ENCODE assay signal across 1 cellular context in the genomic region with DNA sequence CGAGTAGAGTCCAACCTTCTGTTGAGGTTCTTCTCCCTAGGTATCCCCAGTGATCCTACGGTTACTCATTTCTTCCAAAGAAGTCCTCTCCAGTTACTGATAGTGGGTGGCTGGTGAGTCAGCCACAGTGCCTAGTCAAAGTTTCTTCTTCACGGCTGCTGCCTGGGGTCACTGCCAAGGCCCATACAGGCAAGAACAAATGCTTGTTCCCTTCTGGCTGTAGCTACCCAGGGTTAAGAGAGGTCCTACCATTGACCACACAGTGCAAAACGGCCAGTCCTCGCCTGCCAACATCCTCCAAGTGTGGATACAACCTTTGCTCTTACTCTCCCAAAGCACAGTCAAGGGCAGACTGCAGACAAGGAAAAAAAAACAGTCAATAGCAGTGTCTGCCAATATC.
A peak's percentile ranks its signal among the peaks of the same experiment; 100 is the strongest.
TF ChIP-seq lines count a peak whose summit lies in the region.

No MANE protein-coding gene starts in this region.

TF ChIP-seq in HepG2, 621 proteins besides CTCF, POLR2A, EP300 and RAD21 (continued from another document):
- TF ChIP-seq, protein P1, sequence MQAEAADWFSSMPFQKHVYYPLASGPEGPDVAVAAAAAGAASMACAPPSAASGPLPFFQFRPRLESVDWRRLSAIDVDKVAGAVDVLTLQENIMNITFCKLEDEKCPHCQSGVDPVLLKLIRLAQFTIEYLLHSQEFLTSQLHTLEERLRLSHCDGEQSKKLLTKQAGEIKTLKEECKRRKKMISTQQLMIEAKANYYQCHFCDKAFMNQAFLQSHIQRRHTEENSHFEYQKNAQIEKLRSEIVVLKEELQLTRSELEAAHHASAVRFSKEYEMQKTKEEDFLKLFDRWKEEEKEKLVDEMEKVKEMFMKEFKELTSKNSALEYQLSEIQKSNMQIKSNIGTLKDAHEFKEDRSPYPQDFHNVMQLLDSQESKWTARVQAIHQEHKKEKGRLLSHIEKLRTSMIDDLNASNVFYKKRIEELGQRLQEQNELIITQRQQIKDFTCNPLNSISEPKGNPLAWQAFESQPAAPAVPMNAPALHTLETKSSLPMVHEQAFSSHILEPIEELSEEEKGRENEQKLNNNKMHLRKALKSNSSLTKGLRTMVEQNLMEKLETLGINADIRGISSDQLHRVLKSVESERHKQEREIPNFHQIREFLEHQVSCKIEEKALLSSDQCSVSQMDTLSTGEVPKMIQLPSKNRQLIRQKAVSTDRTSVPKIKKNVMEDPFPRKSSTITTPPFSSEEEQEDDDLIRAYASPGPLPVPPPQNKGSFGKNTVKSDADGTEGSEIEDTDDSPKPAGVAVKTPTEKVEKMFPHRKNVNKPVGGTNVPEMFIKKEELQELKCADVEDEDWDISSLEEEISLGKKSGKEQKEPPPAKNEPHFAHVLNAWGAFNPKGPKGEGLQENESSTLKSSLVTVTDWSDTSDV (CRISPR knock-in tag; IDR thresholded peaks at IDR 0.05): no peak
- TF ChIP-seq REL (CRISPR knock-in tag; conservative IDR thresholded peaks at IDR 0.05) (no peak), TRAFD1 (CRISPR knock-in tag; IDR thresholded peaks at IDR 0.05; ENCODE audit: borderline replicate concordance) (no peak), SMAD3 (CRISPR knock-in tag; IDR thresholded peaks at IDR 0.05) (no peak), ZNF644 (CRISPR knock-in tag; IDR thresholded peaks at IDR 0.05; ENCODE audit: low read depth) (0 out of 2 replicates have a peak, but pooled peaks have one; percentile 53), ZNF24 (IDR thresholded peaks at IDR 0.05) (no peak), ZNF10 (CRISPR knock-in tag; IDR thresholded peaks at IDR 0.05; ENCODE audit: borderline replicate concordance, low read depth) (no peak), PAXIP1 (CRISPR knock-in tag; conservative IDR thresholded peaks at IDR 0.05) (peak; percentile 44; the same call in 1 of the 2 replicates), SKIL (CRISPR knock-in tag; IDR thresholded peaks at IDR 0.05; ENCODE audit: borderline replicate concordance) (peak; percentile 54; the same call in 1 of the 2 replicates), RFXAP (CRISPR knock-in tag; IDR thresholded peaks at IDR 0.05; ENCODE audit: borderline replicate concordance) (0 out of 2 replicates have a peak, but pooled peaks have one; percentile 53), TBX2 (CRISPR knock-in tag; IDR thresholded peaks at IDR 0.05; ENCODE audit: borderline replicate concordance) (no peak), ZNF720 (CRISPR knock-in tag; IDR thresholded peaks at IDR 0.05) (no peak), ZNF839 (CRISPR knock-in tag; IDR thresholded peaks at IDR 0.05; ENCODE audit: borderline replicate concordance) (no peak), HMGA1 (CRISPR knock-in tag; conservative IDR thresholded peaks at IDR 0.05) (no peak), ZNF670 (CRISPR knock-in tag; IDR thresholded peaks at IDR 0.05; ENCODE audit: borderline replicate concordance) (no peak), DPF2 (CRISPR knock-in tag; IDR thresholded peaks at IDR 0.05; ENCODE audit: borderline replicate concordance, low read depth) (no peak), ZNF558 (CRISPR knock-in tag; IDR thresholded peaks at IDR 0.05; ENCODE audit: borderline replicate concordance) (no peak), EZH2 (conservative IDR thresholded peaks at IDR 0.05; ENCODE audit: low read depth, low read length) (no peak)
- TF ChIP-seq, protein P2, sequence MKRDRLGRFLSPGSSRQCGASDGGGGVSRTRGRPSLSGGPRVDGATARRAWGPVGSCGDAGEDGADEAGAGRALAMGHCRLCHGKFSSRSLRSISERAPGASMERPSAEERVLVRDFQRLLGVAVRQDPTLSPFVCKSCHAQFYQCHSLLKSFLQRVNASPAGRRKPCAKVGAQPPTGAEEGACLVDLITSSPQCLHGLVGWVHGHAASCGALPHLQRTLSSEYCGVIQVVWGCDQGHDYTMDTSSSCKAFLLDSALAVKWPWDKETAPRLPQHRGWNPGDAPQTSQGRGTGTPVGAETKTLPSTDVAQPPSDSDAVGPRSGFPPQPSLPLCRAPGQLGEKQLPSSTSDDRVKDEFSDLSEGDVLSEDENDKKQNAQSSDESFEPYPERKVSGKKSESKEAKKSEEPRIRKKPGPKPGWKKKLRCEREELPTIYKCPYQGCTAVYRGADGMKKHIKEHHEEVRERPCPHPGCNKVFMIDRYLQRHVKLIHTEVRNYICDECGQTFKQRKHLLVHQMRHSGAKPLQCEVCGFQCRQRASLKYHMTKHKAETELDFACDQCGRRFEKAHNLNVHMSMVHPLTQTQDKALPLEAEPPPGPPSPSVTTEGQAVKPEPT (CRISPR knock-in tag; IDR thresholded peaks at IDR 0.05; ENCODE audit: low read depth): no peak
- TF ChIP-seq, protein P3, sequence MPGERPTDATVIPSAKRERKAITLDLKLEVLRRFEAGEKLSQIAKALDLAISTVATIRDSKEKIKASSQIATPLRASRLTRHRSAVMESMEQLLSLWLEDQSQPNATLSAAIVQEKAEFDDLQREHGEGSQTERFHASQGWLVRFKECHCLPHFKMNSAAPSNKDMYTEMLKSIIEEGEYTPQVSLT (CRISPR knock-in tag; IDR thresholded peaks at IDR 0.05; ENCODE audit: borderline replicate concordance, low read depth): no peak
